ENCODE assay signal across 18 cellular contexts in genomic region chr17:7593296-7593695, GRCh38. TPM values are rescaled to one million over a fixed set of nuclear protein-coding genes. Genes with fewer than 3 reads are reported as not detected.
"Had no signal": no experiment of that assay in that cellular context is flagged by ENCODE, and none has a peak within 500 bp of the region (broad histone marks: within the 10 kb centered on the region; RNA-seq: fewer than 3 reads in every experiment).

No MANE protein-coding gene starts in this region.

- H3K27ac Mint-ChIP-seq: activated CD4-positive, alpha-beta T cell treated with anti-CD3 and anti-CD28 coated beads, Interleukin-2, amount 10 ng/mL, durations not matched to agents 24 days and 14 days; activated naive CD4-positive, alpha-beta T cell treated with anti-CD3 and anti-CD28 coated beads for 36 hours; activated T-helper 2 cell treated with anti-CD3 and anti-CD28 coated beads, Interferon-gamma antibody, Interleukin-2, Interleukin-4, amounts not matched to agents 10 μg/mL and 5 μg/mL and 100 μg/mL, durations not matched to agents 14 hours and 24 hours and 36 hours; stimulated activated naive B cell treated with anti-CD40 and anti-IgM and Interleukin-4, amounts not matched to agents 10 μg/mL and 1 μg/mL and 100 μg/mL, for 72 hours; T-helper 2 cell treated with Interferon-gamma antibody and Interleukin-4, amounts not matched to agents 5 μg/mL and 100 μg/mL, for 36 hours had no signal

- H3K9me3 Mint-ChIP-seq: activated CD4-positive, alpha-beta T cell treated with anti-CD3 and anti-CD28 coated beads, Interleukin-2, amount 10 ng/mL, durations not matched to agents 24 days and 14 days; activated naive CD4-positive, alpha-beta T cell treated with anti-CD3 and anti-CD28 coated beads for 36 hours; activated T-helper 2 cell treated with anti-CD3 and anti-CD28 coated beads, Interferon-gamma antibody, Interleukin-2, Interleukin-4, amounts not matched to agents 10 μg/mL and 5 μg/mL and 100 μg/mL, durations not matched to agents 14 hours and 24 hours and 36 hours; naive B cell; stimulated activated naive B cell treated with anti-CD40 and anti-IgM and Interleukin-4, amounts not matched to agents 10 μg/mL and 1 μg/mL and 100 μg/mL, for 72 hours; T-helper 2 cell treated with Interferon-gamma antibody and Interleukin-4, amounts not matched to agents 5 μg/mL and 100 μg/mL, for 36 hours had no signal

- H3K27ac ChIP-seq: gastrocnemius medialis, right atrium auricular region, tibial artery, vagina had no signal

- H3K27me3 ChIP-seq: gastrocnemius medialis, right atrium auricular region, tibial artery, vagina had no signal

- H3K4me3 Mint-ChIP-seq: activated CD4-positive, alpha-beta T cell treated with anti-CD3 and anti-CD28 coated beads, Interleukin-2, amount 10 ng/mL, durations not matched to agents 24 days and 14 days; activated naive CD4-positive, alpha-beta T cell treated with anti-CD3 and anti-CD28 coated beads for 36 hours; naive B cell; stimulated activated naive B cell treated with anti-CD40 and anti-IgM and Interleukin-4, amounts not matched to agents 10 μg/mL and 1 μg/mL and 100 μg/mL, for 72 hours; T-helper 2 cell treated with Interferon-gamma antibody and Interleukin-4, amounts not matched to agents 5 μg/mL and 100 μg/mL, for 36 hours had no signal

- H3K9me3 ChIP-seq: gastrocnemius medialis, right atrium auricular region, tibial artery, vagina had no signal

- H3K27me3 Mint-ChIP-seq: activated CD4-positive, alpha-beta T cell treated with anti-CD3 and anti-CD28 coated beads, Interleukin-2, amount 10 ng/mL, durations not matched to agents 24 days and 14 days; naive B cell; stimulated activated naive B cell treated with anti-CD40 and anti-IgM and Interleukin-4, amounts not matched to agents 10 μg/mL and 1 μg/mL and 100 μg/mL, for 72 hours had no signal

- H3K4me3 ChIP-seq: gastrocnemius medialis, right atrium auricular region, tibial artery, vagina had no signal

- ATAC-seq: gastrocnemius medialis; left lobe of liver; stimulated activated naive B cell treated with anti-CD40 and anti-IgM and Interleukin-4, amounts not matched to agents 10 μg/mL and 1 μg/mL and 100 μg/mL, for 72 hours had no signal

- DNase-seq: activated CD4-positive, alpha-beta T cell treated with anti-CD3 and anti-CD28 coated beads, Interleukin-2, amount 10 ng/mL, durations not matched to agents 24 days and 14 days; activated CD4-positive, CD25-positive, alpha-beta regulatory T cell; activated naive CD4-positive, alpha-beta T cell treated with anti-CD3 and anti-CD28 coated beads for 36 hours; activated T-cell treated with anti-CD3 and anti-CD28 coated beads for 4 hours; effector CD8-positive, alpha-beta T cell; gastrocnemius medialis; naive B cell; stimulated activated CD4-positive, alpha-beta T cell treated with anti-CD3 and anti-CD28 coated beads, Interleukin-2, amount 100 ng/mL, for 48 hours; stimulated activated naive B cell treated with anti-CD40 and anti-IgM and Interleukin-4, amounts not matched to agents 10 μg/mL and 1 μg/mL and 100 μg/mL, for 72 hours; SW 1271; tibial artery had no signal

RNA-seq across cellular contexts. Expression of gene SOX15, which starts 3.4 kb away (rescaled TPM):
- total RNA-seq: activated CD4-positive, alpha-beta T cell treated with anti-CD3 and anti-CD28 coated beads, Interleukin-2, amount 10 ng/mL, durations not matched to agents 24 days and 14 days; lung microvascular endothelial cell; skeletal muscle tissue had no signal
